In the genomic region with DNA sequence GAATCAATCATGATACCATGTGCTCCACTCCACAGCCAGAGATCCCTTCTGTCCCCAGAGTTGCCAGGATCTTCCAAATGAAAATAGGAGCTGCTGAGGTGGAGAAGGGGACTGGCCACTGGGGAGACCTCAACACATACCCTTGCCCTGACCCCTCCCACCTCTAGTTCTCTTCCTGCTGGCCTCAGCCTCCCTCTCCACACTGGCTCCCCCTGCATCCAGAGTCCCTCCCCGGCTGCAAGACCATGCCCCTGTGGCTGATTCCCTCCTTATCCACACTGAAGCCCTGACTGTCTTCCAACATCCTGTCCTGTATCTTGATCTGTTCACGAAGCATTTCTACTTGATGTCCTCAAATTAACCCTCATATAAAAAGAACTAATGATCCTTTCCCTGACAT, we compare ENCODE assay signal across 17 cellular contexts. TPM values are rescaled to one million over a fixed set of nuclear protein-coding genes. Genes with fewer than 3 reads are reported as not detected.
DNase-seq lines count a peak whose midpoint lies in the region; ATAC-seq, FAIRE-seq and TF ChIP-seq lines count a peak whose summit lies in the region.
"Had no signal": no experiment of that assay in that cellular context is flagged by ENCODE, and none has a peak within 500 bp of the region (broad histone marks: within the 10 kb centered on the region; RNA-seq: fewer than 3 reads in every experiment).

No MANE protein-coding gene starts in this region.

- no peak overlapping the region for H4K91ac ChIP-seq in neuronal stem cell (ENCODE audit: low read depth, low read length, poor library complexity)

- H2AK5ac ChIP-seq in neuronal stem cell (ENCODE audit: low read depth, low read length) = peak overlapping the region; percentile 5

- no peak overlapping the region for H3K9ac ChIP-seq in neuronal stem cell (ENCODE audit: low read depth, low read length, poor library complexity)

- H3K9me3 Mint-ChIP-seq in CD8-positive, alpha-beta T cell = no peaks in the 10 kb centered on the region
- 0 out of 3 replicates have a peak, but pooled peaks cover 2% of the 10 kb centered on the region for H3K9me3 Mint-ChIP-seq in GM23338
- no peaks in the 10 kb centered on the region for H3K9me3 Mint-ChIP-seq in effector memory CD8-positive, alpha-beta T cell
- H3K9me3 Mint-ChIP-seq: CD4-positive, alpha-beta memory T cell had no signal

- H3K18ac ChIP-seq in neuronal stem cell (ENCODE audit: low read length) = peak overlapping the region; percentile 51

- H3K14ac ChIP-seq in neuronal stem cell (ENCODE audit: low read length) = no peak overlapping the region

- TF ChIP-seq POLR2A in H54 (IDR thresholded peaks at IDR 0.05; ENCODE audit: low read depth, low read length) (no peak), sigmoid colon (IDR thresholded peaks at IDR 0.05) (no peak)

- H4K8ac ChIP-seq in neuronal stem cell (ENCODE audit: low read depth, low read length) = no peak overlapping the region

- H2BK120ac ChIP-seq in neuronal stem cell (ENCODE audit: low read depth, low read length) = no peak overlapping the region

- intact Hi-C loops in CD8-positive, alpha-beta T cell (cut with DNase I, micrococcal nuclease) = loop anchor here in 1 of 2 experiments (5.0 kb wide), 1 partner anchor 41 kb away; no protein-coding TSS in a partner anchor
- intact Hi-C loops in sigmoid colon (cut with DNase I) = no loop called here

- FAIRE-seq in H54 (lab: Jason Lieb, UNC) = no peak
- FAIRE-seq: A204.1, GM12892, GM19239 had no signal

- ATAC-seq in CD8-positive, alpha-beta T cell = no peak
- ATAC-seq in GM23338 = no peak
- no peak for ATAC-seq in effector memory CD8-positive, alpha-beta T cell (replicated peaks)
- ATAC-seq in stimulated activated naive CD8-positive, alpha-beta T cell treated with anti-CD3 and anti-CD28 coated beads, Interleukin-15, Interleukin-2, amounts not matched to agents 100 U/mL and 50 U/mL, for 24 hours = no peak

- H3K4me1 Mint-ChIP-seq in CD8-positive, alpha-beta T cell (ENCODE audit: low read depth) = peaks cover 50% of the 10 kb centered on the region
- H3K4me1 Mint-ChIP-seq in GM23338 = peaks cover 41% of the 10 kb centered on the region
- peaks cover 54 to 63% of the 10 kb centered on the region in 2 donors for H3K4me1 Mint-ChIP-seq in effector memory CD8-positive, alpha-beta T cell (ENCODE audit: low read depth in 2 of 2)

- peak overlapping the region; percentile 30 for H3K27ac Mint-ChIP-seq in CD8-positive, alpha-beta T cell
- H3K27ac Mint-ChIP-seq in GM23338 = no peak overlapping the region
- H3K27ac Mint-ChIP-seq in effector memory CD8-positive, alpha-beta T cell = peak overlapping the region; percentile 89 to 93

- TF ChIP-seq CTCF in CD8-positive, alpha-beta T cell (IDR thresholded peaks at IDR 0.05) = no peak
- TF ChIP-seq CTCF in GM23338 (conservative IDR thresholded peaks at IDR 0.05; ENCODE audit: low read depth in 2 of 2) = no peak
- no peak for TF ChIP-seq CTCF in sigmoid colon (IDR thresholded peaks at IDR 0.05)

- no peak overlapping the region for H3K4me3 ChIP-seq in CD8-positive, alpha-beta T cell (ENCODE audit: low read depth, low read length)
- H3K4me3 ChIP-seq in GM23338 (no peak overlapping the region), neuronal stem cell (ENCODE audit: low read length in 2 of 2) (no peak overlapping the region), sigmoid colon (no peak overlapping the region)

- H3K27me3 Mint-ChIP-seq in CD8-positive, alpha-beta T cell (ENCODE audit: low read depth) = peaks cover 31% of the 10 kb centered on the region
- H3K27me3 Mint-ChIP-seq in GM23338 (ENCODE audit: insufficient read depth, low read depth, poor library complexity) = peaks cover 24% of the 10 kb centered on the region
- H3K27me3 Mint-ChIP-seq in effector memory CD8-positive, alpha-beta T cell = peaks cover 8 to 11% of the 10 kb centered on the region in 2 donors

- no peaks in the 10 kb centered on the region for H3K27me3 ChIP-seq in CD8-positive, alpha-beta T cell (ENCODE audit: insufficient read depth, low read length)
- no peaks in the 10 kb centered on the region; the same call in 1 of the 2 replicates for H3K27me3 ChIP-seq in GM23338 (ENCODE audit: insufficient read depth)
- peaks cover 0 to 41% (median 0%) of the 10 kb centered on the region in 3 experiments for H3K27me3 ChIP-seq in neuronal stem cell (ENCODE audit: control insufficient read depth in 3 of 3, insufficient read depth in 3 of 3, low read depth in 1 of 3, low read length in 3 of 3)
- peaks cover 0 to 45% (median 7%) of the 10 kb centered on the region in 3 donors for H3K27me3 ChIP-seq in sigmoid colon

- CTCF ChIA-PET in CD8-positive, alpha-beta T cell (lab: Charles Lee) = interaction anchor here (1.0 to 14.8 kb wide), 10 partner anchors 6 to 210 kb away, joined by 3 to 366 read pairs (median 70); a partner anchor contains a TSS

- H3F3A ChIP-seq in GM23338 (replicated peaks; ENCODE audit: low read depth) = 0 out of 2 replicates have a peak, but pooled peaks cover 2% of the 10 kb centered on the region

- no peak for DNase-seq in CD8-positive, alpha-beta T cell
- no peak for DNase-seq in GM23338 (ENCODE audit: low spot score)
- DNase-seq in effector memory CD8-positive, alpha-beta T cell = no peak
- no peak for DNase-seq in neuronal stem cell (ENCODE audit: low spot score)
- no peak for DNase-seq in H54 (ENCODE audit: insufficient read length, low spot score)
- DNase-seq in stimulated activated naive CD8-positive, alpha-beta T cell treated with anti-CD3 and anti-CD28 coated beads, Interleukin-15, Interleukin-2, amounts not matched to agents 100 U/mL and 50 U/mL, for 24 hours = no peak
- DNase-seq in sigmoid colon = no peak
- DNase-seq: BE2C; Caco-2; CD4-positive, alpha-beta memory T cell; DND-41; GDM1; H7 had no signal

- no peak for TF ChIP-seq EP300 in sigmoid colon (IDR thresholded peaks at IDR 0.05)

- no peak overlapping the region for H3K23ac ChIP-seq in neuronal stem cell (ENCODE audit: low read depth, low read length, poor library complexity)

- no peaks in the 10 kb centered on the region for H3K9me2 ChIP-seq in GM23338 (ENCODE audit: insufficient read depth)

- no peak overlapping the region for H3K4ac ChIP-seq in neuronal stem cell (ENCODE audit: low read length)

- no peak overlapping the region for H2BK15ac ChIP-seq in neuronal stem cell (ENCODE audit: low read length)

- no peak overlapping the region for H3K4me3 Mint-ChIP-seq in CD8-positive, alpha-beta T cell
- no peak overlapping the region for H3K4me3 Mint-ChIP-seq in GM23338
- peak overlapping the region in 1 of 2 donors; percentile 67 for H3K4me3 Mint-ChIP-seq in effector memory CD8-positive, alpha-beta T cell

- no peaks in the 10 kb centered on the region for H3K36me3 ChIP-seq in CD8-positive, alpha-beta T cell (ENCODE audit: insufficient read depth, low read length)
- H3K36me3 ChIP-seq in GM23338 (ENCODE audit: insufficient read depth) (no peaks in the 10 kb centered on the region), neuronal stem cell (replicated peaks in 1 of 2; ENCODE audit: control insufficient read depth in 2 of 2, insufficient read depth in 2 of 2, low read length in 2 of 2) (no peaks in the 10 kb centered on the region), sigmoid colon (no peaks in the 10 kb centered on the region)
- H3K36me3 ChIP-seq: BE2C had no signal

- no peak overlapping the region for H3K4me2 ChIP-seq in GM23338
- H3K4me2 ChIP-seq in neuronal stem cell (ENCODE audit: insufficient read depth, low read length, poor library complexity, severe bottlenecking) = no peak overlapping the region

- H2BK5ac ChIP-seq in neuronal stem cell (ENCODE audit: low read length) = no peak overlapping the region

- POLR2A ChIA-PET in CD8-positive, alpha-beta T cell (lab: Charles Lee) = no interaction called here

- H3K9me3 ChIP-seq in CD8-positive, alpha-beta T cell (ENCODE audit: low read length) = no peaks in the 10 kb centered on the region
- H3K9me3 ChIP-seq in neuronal stem cell (replicated peaks in 1 of 2; ENCODE audit: control insufficient read depth in 2 of 2, insufficient read depth in 1 of 2, low read depth in 1 of 2, low read length in 2 of 2) (no peaks in the 10 kb centered on the region), sigmoid colon (no peaks in the 10 kb centered on the region)
- H3K9me3 ChIP-seq: BE2C, Caco-2 had no signal

- no peaks in the 10 kb centered on the region for H3K79me1 ChIP-seq in neuronal stem cell (ENCODE audit: low read depth, low read length)

- no peak overlapping the region for H2BK12ac ChIP-seq in neuronal stem cell (ENCODE audit: low read length)

- H3K27ac ChIP-seq in CD8-positive, alpha-beta T cell (ENCODE audit: low read depth, low read length) = no peak overlapping the region
- H3K27ac ChIP-seq in GM23338 (ENCODE audit: low read depth) (no peak overlapping the region), neuronal stem cell (replicated peaks; ENCODE audit: low read length) (no peak overlapping the region), sigmoid colon (no peak overlapping the region)
- H3K27ac ChIP-seq: C4-2B had no signal

- H3K36me3 Mint-ChIP-seq in CD8-positive, alpha-beta T cell = no peaks in the 10 kb centered on the region
- H3K36me3 Mint-ChIP-seq in GM23338 (ENCODE audit: low read depth) = no peaks in the 10 kb centered on the region; the same call in 2 of the 3 replicates
- H3K36me3 Mint-ChIP-seq in effector memory CD8-positive, alpha-beta T cell (ENCODE audit: insufficient read depth) = peaks cover 3% of the 10 kb centered on the region
- H3K36me3 Mint-ChIP-seq: CD4-positive, alpha-beta memory T cell had no signal

- H3K79me2 ChIP-seq in GM23338 (replicated peaks; ENCODE audit: insufficient read depth) = no peaks in the 10 kb centered on the region

- 0 out of 2 replicates have a peak overlapping the region, but pooled peaks have one; percentile 18 for H2AFZ ChIP-seq in GM23338
- no peak overlapping the region for H2AFZ ChIP-seq in neuronal stem cell (ENCODE audit: low read length)

- H3K4me1 ChIP-seq in CD8-positive, alpha-beta T cell (ENCODE audit: insufficient read depth, low read length) = peaks cover 31% of the 10 kb centered on the region
- peaks cover 6% of the 10 kb centered on the region; the same call in 1 of the 2 replicates for H3K4me1 ChIP-seq in GM23338 (ENCODE audit: insufficient read depth)
- peaks cover 0 to 19% of the 10 kb centered on the region in 2 donors for H3K4me1 ChIP-seq in neuronal stem cell (ENCODE audit: control insufficient read depth in 2 of 2, insufficient read depth in 1 of 2, low read depth in 1 of 2, low read length in 2 of 2)
- H3K4me1 ChIP-seq in sigmoid colon = no peaks in the 10 kb centered on the region

- WGBS in neuronal stem cell (ENCODE audit: extremely low coverage in 2 of 2, insufficient read length in 2 of 2, insufficient replicate concordance in 1 of 2), 2 donors = no CpG with 5 or more reads among the region's 2 CpGs
- WGBS in sigmoid colon, 2 donors = 62 to 68% methylated on average over 2 of the region's 2 CpGs

- no peaks in the 10 kb centered on the region for H4K20me1 ChIP-seq in GM23338 (replicated peaks; ENCODE audit: insufficient read depth)

RNA-seq across cellular contexts. Expression of a gene that starts 21.1 kb away (rescaled TPM):
- 1 to 10 TPM; 4.0 to 4.3 TPM for total RNA-seq in CD8-positive, alpha-beta T cell
- 34.3 and 46.5 TPM in 2 replicates for total RNA-seq in GM23338 (2014; rRNA removed; shearing (Covaris generic))
- polyA plus RNA-seq in GM23338 (2016; fragmentation: Nextera tagmentation; extraction: Ambion mirVana) (17.3 and 21.1 TPM in 2 replicates), sigmoid colon (10 to 100 TPM; 10.8 to 26.8 (median 14.3) TPM)
- polyA plus RNA-seq in neuronal stem cell (2013, experiment 1 of 2) = 25.8 TPM
- polyA plus RNA-seq in neuronal stem cell (2013, experiment 2 of 2) = 25.5 TPM
- total RNA-seq in sigmoid colon = 10 to 100 TPM in 2 of 4 donors, 1 to 10 TPM in 2; 6.7 to 14.3 (median 11.4) TPM

RNA-seq across cellular contexts. Expression of a gene that starts 27.5 kb away (rescaled TPM):
- not detected for total RNA-seq in CD8-positive, alpha-beta T cell
- total RNA-seq in GM23338 (2014; rRNA removed; shearing (Covaris generic)) = 5.6 and 6.2 TPM in 2 replicates
- polyA plus RNA-seq in GM23338 (2016; fragmentation: Nextera tagmentation; extraction: Ambion mirVana) (1.5 and 1.6 TPM in 2 replicates), sigmoid colon (under 1 TPM in 1 of 3 donors, not detected in 2; 0.51 TPM)
- polyA plus RNA-seq in neuronal stem cell (2013, experiment 1 of 2) = 75.0 TPM
- 75.3 TPM for polyA plus RNA-seq in neuronal stem cell (2013, experiment 2 of 2)
- under 1 TPM in 1 of 4 donors, not detected in 3; 0.36 TPM for total RNA-seq in sigmoid colon
- polyA plus RNA-seq: CD4-positive, alpha-beta memory T cell had no signal
